23 cellular contexts compared by ENCODE assay signal in genomic region chr9:93586290-93587057, GRCh38. TPM values are rescaled to one million over a fixed set of nuclear protein-coding genes. Genes with fewer than 3 reads are reported as not detected.
DNase-seq lines count a peak whose midpoint lies in the region; ATAC-seq and TF ChIP-seq lines count a peak whose summit lies in the region.
"Had no signal": no experiment of that assay in that cellular context is flagged by ENCODE, and none has a peak within 500 bp of the region (broad histone marks: within the 10 kb centered on the region; RNA-seq: fewer than 3 reads in every experiment).

No MANE protein-coding gene starts in this region.

- ATAC-seq in right cardiac atrium: peak; percentile 20 to 48
- peak in 3 of 4 donors; percentile 53 to 79 (median 77) for ATAC-seq in psoas muscle
- ATAC-seq in GM21528 (IDR thresholded peaks at IDR 0.05; ENCODE audit: low FRiP score, unreplicated experiment): no peak
- ATAC-seq: left colon; stimulated activated memory B cell treated with anti-CD40 and anti-IgM and Interleukin-4, amounts not matched to agents 10 μg/mL and 1 μg/mL and 100 μg/mL, for 72 hours had no signal

- 72% methylated on average over 13 of the region's 13 CpGs for WGBS in right cardiac atrium
- WGBS in psoas muscle, 3 donors: 44 to 72% (median 48%) methylated on average over 13 of the region's 13 CpGs

- H3K27ac Mint-ChIP-seq in Caco-2 (ENCODE audit: unreplicated experiment) (peak overlapping the region; percentile 24), brain (peak overlapping the region in 3 of 5 experiments; percentile 36 to 84 (median 73))
- H3K27ac Mint-ChIP-seq: stimulated activated memory B cell treated with anti-CD40 and anti-IgM and Interleukin-4, amounts not matched to agents 10 μg/mL and 1 μg/mL and 100 μg/mL, for 72 hours had no signal

- DNase-seq in Caco-2 (no peak), right cardiac atrium (peak in 1 of 3 donors; percentile 71), psoas muscle (peak in 1 of 2 donors; percentile 70), 8988T (no peak), hypothalamus (lab: John Stamatoyannopoulos, UW) (no peak), breast epithelium (ENCODE audit: low spot score in 2 of 2) (no peak)
- DNase-seq: activated CD4-positive, alpha-beta T cell treated with anti-CD3 and anti-CD28 coated beads for 1 hour; activated T-cell treated with anti-CD3 and anti-CD28 coated beads for 4 hours; AML-193; caudate nucleus; DMS 273 treated with DMSO at 0.1 percent for 48 hours; effector CD4-positive, alpha-beta T cell; HCEC 1CT; left colon; NCI-H1092 treated with DMSO at 0.1 percent for 48 hours; NCI-H526; T1000 had no signal

- H3K27me3 ChIP-seq in Caco-2 (replicated peaks; ENCODE audit: control insufficient read depth, insufficient read depth, low read length): no peaks in the 10 kb centered on the region
- H3K27me3 ChIP-seq in right cardiac atrium (ENCODE audit: control insufficient read depth, insufficient read depth): no peaks in the 10 kb centered on the region
- H3K27me3 ChIP-seq in psoas muscle (ENCODE audit: insufficient read depth in 3 of 3, low read length in 2 of 3): no peaks in the 10 kb centered on the region
- no peaks in the 10 kb centered on the region for H3K27me3 ChIP-seq in breast epithelium
- H3K27me3 ChIP-seq: tibial artery had no signal

- H3K4me1 Mint-ChIP-seq in Caco-2 (ENCODE audit: low read depth, unreplicated experiment): no peaks in the 10 kb centered on the region
- peaks cover 76% of the 10 kb centered on the region for H3K4me1 Mint-ChIP-seq in brain

- H3K4me1 ChIP-seq in Caco-2 (no peaks in the 10 kb centered on the region), right cardiac atrium (ENCODE audit: control insufficient read depth, insufficient read depth, low read length) (peaks cover 29% of the 10 kb centered on the region), psoas muscle (peaks cover 52% of the 10 kb centered on the region), breast epithelium (no peaks in the 10 kb centered on the region)

- BruUV-seq in Caco-2 (replicated peaks; lab: Mats Ljungman, UMichigan): no TSS peak

- no peak for TF ChIP-seq POLR2A in breast epithelium (IDR thresholded peaks at IDR 0.05)

- H3K9me3 ChIP-seq in Caco-2 (no peaks in the 10 kb centered on the region), right cardiac atrium (ENCODE audit: control insufficient read depth, low read length) (no peaks in the 10 kb centered on the region), psoas muscle (no peaks in the 10 kb centered on the region), breast epithelium (no peaks in the 10 kb centered on the region)
- H3K9me3 ChIP-seq: tibial artery had no signal

- H3K36me3 ChIP-seq in Caco-2 (ENCODE audit: control insufficient read depth, insufficient read depth, low read length) (no peaks in the 10 kb centered on the region), psoas muscle (ENCODE audit: insufficient read depth in 1 of 2, low read depth in 1 of 2) (no peaks in the 10 kb centered on the region), breast epithelium (no peaks in the 10 kb centered on the region)
- H3K36me3 ChIP-seq: tibial artery had no signal

- POLR2A ChIA-PET in Caco-2 (lab: Charles Lee): no interaction called here

- H3K4me3 Mint-ChIP-seq in Caco-2 (ENCODE audit: unreplicated experiment) (no peak overlapping the region), brain (no peak overlapping the region)
- H3K4me3 Mint-ChIP-seq: stimulated activated memory B cell treated with anti-CD40 and anti-IgM and Interleukin-4, amounts not matched to agents 10 μg/mL and 1 μg/mL and 100 μg/mL, for 72 hours had no signal

- TF ChIP-seq CTCF in Caco-2 (IDR thresholded peaks at IDR 0.05; ENCODE audit: insufficient read depth in 1 of 2, low read depth in 1 of 2, low read length in 1 of 2, severe bottlenecking in 1 of 2, unreplicated experiment in 1 of 2): no peak
- no peak for TF ChIP-seq CTCF in brain (conservative IDR thresholded peaks at IDR 0.05)
- no peak for TF ChIP-seq CTCF in psoas muscle (IDR thresholded peaks at IDR 0.05)
- TF ChIP-seq CTCF in breast epithelium (IDR thresholded peaks at IDR 0.05): no peak

- H3K27ac ChIP-seq in right cardiac atrium (ENCODE audit: low read length) (peak overlapping the region; percentile 65), psoas muscle (no peak overlapping the region), breast epithelium (no peak overlapping the region)
- H3K27ac ChIP-seq: KMS-11, SK-N-MC, tibial artery had no signal

- peaks cover 5% of the 10 kb centered on the region for H3K36me3 Mint-ChIP-seq in Caco-2 (ENCODE audit: insufficient read depth, unreplicated experiment)
- H3K36me3 Mint-ChIP-seq in brain: peaks cover 29% of the 10 kb centered on the region

- H3K27me3 Mint-ChIP-seq in Caco-2 (ENCODE audit: insufficient read depth, unreplicated experiment): no peaks in the 10 kb centered on the region
- peaks cover 3% of the 10 kb centered on the region for H3K27me3 Mint-ChIP-seq in brain
- H3K27me3 Mint-ChIP-seq: stimulated activated memory B cell treated with anti-CD40 and anti-IgM and Interleukin-4, amounts not matched to agents 10 μg/mL and 1 μg/mL and 100 μg/mL, for 72 hours had no signal

- CTCF ChIA-PET in Caco-2 (lab: Charles Lee): no interaction called here

- H3K9me3 Mint-ChIP-seq in Caco-2 (ENCODE audit: unreplicated experiment) (no peaks in the 10 kb centered on the region), brain (peaks cover 4 to 18% (median 12%) of the 10 kb centered on the region in 5 experiments)
- H3K9me3 Mint-ChIP-seq: stimulated activated memory B cell treated with anti-CD40 and anti-IgM and Interleukin-4, amounts not matched to agents 10 μg/mL and 1 μg/mL and 100 μg/mL, for 72 hours had no signal

- H3K4me3 ChIP-seq in Caco-2 (ENCODE audit: low read depth, low read length): no peak overlapping the region
- no peak overlapping the region for H3K4me3 ChIP-seq in right cardiac atrium (ENCODE audit: low read length)
- no peak overlapping the region for H3K4me3 ChIP-seq in psoas muscle
- H3K4me3 ChIP-seq in breast epithelium: no peak overlapping the region
- H3K4me3 ChIP-seq: SK-N-MC, tibial artery had no signal

- intact Hi-C loops in Caco-2 (cut with micrococcal nuclease; ENCODE audit: unreplicated experiment) (no loop called here), right cardiac atrium (cut with DNase I) (no loop called here), psoas muscle (cut with DNase I) (no loop called here), breast epithelium (cut with DNase I; ENCODE audit: low total_unique reads) (no loop called here)

RNA-seq across cellular contexts. Expression of gene PHF2, which starts 10.1 kb away (rescaled TPM):
- total RNA-seq in Caco-2 (2022): 10.2 and 10.3 TPM in 2 replicates
- 63.6 TPM for polyA plus RNA-seq in brain (ENCODE audit: insufficient read depth, low read depth, low replicate concordance)
- total RNA-seq in right cardiac atrium: 10 to 100 TPM; 31.1 to 32.4 (median 31.6) TPM
- 28.3 TPM for polyA plus RNA-seq in right cardiac atrium
- 10 to 100 TPM; 19.1 to 26.6 (median 20.1) TPM for total RNA-seq in psoas muscle
- polyA plus RNA-seq in psoas muscle: 10 to 100 TPM in 2 of 3 donors, 1 to 10 TPM in 1; 9.3 to 17.7 (median 13.8) TPM
- 10 to 100 TPM; 24.8 to 26.9 (median 25.9) TPM for total RNA-seq in breast epithelium
